ENCODE assay signal across 11 cellular contexts in genomic region chr17:14019186-14019956, GRCh38. TPM values are rescaled to one million over a fixed set of nuclear protein-coding genes. Genes with fewer than 3 reads are reported as not detected.
A peak's percentile ranks its signal among the peaks of the same experiment; 100 is the strongest.
DNase-seq lines count a peak whose midpoint lies in the region; ATAC-seq and TF ChIP-seq lines count a peak whose summit lies in the region.
"Had no signal": no experiment of that assay in that cellular context is flagged by ENCODE, and none has a peak within 500 bp of the region (broad histone marks: within the 10 kb centered on the region; RNA-seq: fewer than 3 reads in every experiment).

No MANE protein-coding gene starts in this region.

- H3K9me3 ChIP-seq in RWPE2 (ENCODE audit: severe bottlenecking) (no peaks in the 10 kb centered on the region), tibial nerve (no peaks in the 10 kb centered on the region), vagina (no peaks in the 10 kb centered on the region)

- peaks cover 9% of the 10 kb centered on the region for H3K27me3 Mint-ChIP-seq in activated naive CD4-positive, alpha-beta T cell treated with anti-CD3 and anti-CD28 coated beads, Interleukin-2, amount 10 ng/mL, durations not matched to agents 7 days and 5 days
- H3K27me3 Mint-ChIP-seq: B cell had no signal

- TF ChIP-seq EP300 in tibial nerve (IDR thresholded peaks at IDR 0.05) = no peak

- no peaks in the 10 kb centered on the region for H3K36me3 ChIP-seq in RWPE2 (ENCODE audit: low read depth)
- peaks cover 0 to 4% (median 0%) of the 10 kb centered on the region in 3 donors for H3K36me3 ChIP-seq in tibial nerve
- H3K36me3 ChIP-seq in vagina = no peaks in the 10 kb centered on the region

- DNase-seq in activated naive CD4-positive, alpha-beta T cell treated with anti-CD3 and anti-CD28 coated beads, Interleukin-2, amount 10 ng/mL, durations not matched to agents 7 days and 5 days = no peak
- DNase-seq in activated naive CD4-positive, alpha-beta T cell treated with Interleukin-2 at 50 U/mL for 16 hours = no peak
- DNase-seq in RWPE2 (ENCODE audit: low spot score) (no peak), epithelial cell of esophagus (ENCODE audit: low read depth) (peak; percentile 30), GM19238 (ENCODE audit: insufficient read length, low spot score) (no peak), tibial nerve (ENCODE audit: low spot score in 2 of 2) (no peak), vagina (ENCODE audit: extremely low spot score in 2 of 2) (no peak)
- DNase-seq in stimulated activated effector memory CD8-positive, alpha-beta T cell treated with anti-CD3 and anti-CD28 coated beads, Interleukin-12 subunit alpha, Interleukin-12 subunit beta, amount 100 ng/mL, for 72 hours (ENCODE audit: low spot score in 2 of 2) = no peak
- DNase-seq: NCI-H1436 treated with DMSO at 0.1 percent for 48 hours had no signal

- H3K9me3 Mint-ChIP-seq in activated naive CD4-positive, alpha-beta T cell treated with anti-CD3 and anti-CD28 coated beads, Interleukin-2, amount 10 ng/mL, durations not matched to agents 7 days and 5 days = no peaks in the 10 kb centered on the region
- no peaks in the 10 kb centered on the region for H3K9me3 Mint-ChIP-seq in stimulated activated effector memory CD8-positive, alpha-beta T cell treated with anti-CD3 and anti-CD28 coated beads, Interleukin-12 subunit alpha, Interleukin-12 subunit beta, amount 100 ng/mL, for 72 hours
- H3K9me3 Mint-ChIP-seq: nephron had no signal

- TF ChIP-seq CTCF in RWPE2 (IDR thresholded peaks at IDR 0.05; ENCODE audit: poor library complexity, severe bottlenecking) (no peak), epithelial cell of esophagus (IDR thresholded peaks at IDR 0.05; ENCODE audit: insufficient read depth, low read depth, low read length, missing control alignments) (no peak), tibial nerve (IDR thresholded peaks at IDR 0.05) (no peak), vagina (IDR thresholded peaks at IDR 0.05) (no peak)

- H3K27ac ChIP-seq in RWPE2 (ENCODE audit: poor library complexity, severe bottlenecking) = no peak overlapping the region
- no peak overlapping the region for H3K27ac ChIP-seq in tibial nerve
- no peak overlapping the region for H3K27ac ChIP-seq in vagina

- peak overlapping the region; percentile 52 for H3K27ac Mint-ChIP-seq in activated naive CD4-positive, alpha-beta T cell treated with anti-CD3 and anti-CD28 coated beads, Interleukin-2, amount 10 ng/mL, durations not matched to agents 7 days and 5 days
- peak overlapping the region; percentile 58 for H3K27ac Mint-ChIP-seq in stimulated activated effector memory CD8-positive, alpha-beta T cell treated with anti-CD3 and anti-CD28 coated beads, Interleukin-12 subunit alpha, Interleukin-12 subunit beta, amount 100 ng/mL, for 72 hours
- H3K27ac Mint-ChIP-seq: B cell, nephron had no signal

- H3K4me1 Mint-ChIP-seq in activated naive CD4-positive, alpha-beta T cell treated with anti-CD3 and anti-CD28 coated beads, Interleukin-2, amount 10 ng/mL, durations not matched to agents 7 days and 5 days = peaks cover 13% of the 10 kb centered on the region
- peaks cover 8% of the 10 kb centered on the region for H3K4me1 Mint-ChIP-seq in stimulated activated effector memory CD8-positive, alpha-beta T cell treated with anti-CD3 and anti-CD28 coated beads, Interleukin-12 subunit alpha, Interleukin-12 subunit beta, amount 100 ng/mL, for 72 hours
- H3K4me1 Mint-ChIP-seq: B cell had no signal

- peak; percentile 70 for ATAC-seq in RWPE2 (ENCODE audit: low read depth)
- peak; percentile 85 for ATAC-seq in stimulated activated effector memory CD8-positive, alpha-beta T cell treated with anti-CD3 and anti-CD28 coated beads, Interleukin-12 subunit alpha, Interleukin-12 subunit beta, amount 100 ng/mL, for 72 hours

- intact Hi-C loops in vagina (cut with DNase I) = no loop called here

- TF ChIP-seq POLR2A in tibial nerve (IDR thresholded peaks at IDR 0.05) (no peak), vagina (IDR thresholded peaks at IDR 0.05) (no peak)

- no peak overlapping the region for H3K4me3 Mint-ChIP-seq in activated naive CD4-positive, alpha-beta T cell treated with anti-CD3 and anti-CD28 coated beads, Interleukin-2, amount 10 ng/mL, durations not matched to agents 7 days and 5 days
- H3K4me3 Mint-ChIP-seq in stimulated activated effector memory CD8-positive, alpha-beta T cell treated with anti-CD3 and anti-CD28 coated beads, Interleukin-12 subunit alpha, Interleukin-12 subunit beta, amount 100 ng/mL, for 72 hours = no peak overlapping the region
- H3K4me3 Mint-ChIP-seq: B cell, nephron had no signal

- CTCF ChIA-PET in activated naive CD4-positive, alpha-beta T cell treated with anti-CD3 and anti-CD28 coated beads, Interleukin-2, amount 10 ng/mL, durations not matched to agents 7 days and 5 days (lab: Charles Lee) = no interaction called here

- H3K27me3 ChIP-seq in RWPE2 (ENCODE audit: insufficient read depth, poor library complexity, severe bottlenecking) (no peaks in the 10 kb centered on the region), tibial nerve (no peaks in the 10 kb centered on the region), vagina (no peaks in the 10 kb centered on the region)

- H3K4me3 ChIP-seq in RWPE2 (ENCODE audit: severe bottlenecking) = no peak overlapping the region
- H3K4me3 ChIP-seq in epithelial cell of esophagus (ENCODE audit: low read length) = no peak overlapping the region
- no peak overlapping the region for H3K4me3 ChIP-seq in tibial nerve
- no peak overlapping the region for H3K4me3 ChIP-seq in vagina

- H3K36me3 Mint-ChIP-seq in activated naive CD4-positive, alpha-beta T cell treated with anti-CD3 and anti-CD28 coated beads, Interleukin-2, amount 10 ng/mL, durations not matched to agents 7 days and 5 days = no peaks in the 10 kb centered on the region
- H3K36me3 Mint-ChIP-seq in stimulated activated effector memory CD8-positive, alpha-beta T cell treated with anti-CD3 and anti-CD28 coated beads, Interleukin-12 subunit alpha, Interleukin-12 subunit beta, amount 100 ng/mL, for 72 hours = no peaks in the 10 kb centered on the region

- 84 to 93% methylated on average over 9 of the region's 9 CpGs for WGBS in tibial nerve, 2 donors

- no peaks in the 10 kb centered on the region for H3K4me1 ChIP-seq in RWPE2 (ENCODE audit: insufficient read depth, poor library complexity, severe bottlenecking)
- no peaks in the 10 kb centered on the region for H3K4me1 ChIP-seq in tibial nerve
- H3K4me1 ChIP-seq in vagina = no peaks in the 10 kb centered on the region

RNA-seq across cellular contexts. Expression of gene COX10, which starts 49.9 kb away (rescaled TPM):
- 10 to 100 TPM; 12.6 to 22.8 (median 15.6) TPM for total RNA-seq in tibial nerve
- total RNA-seq in vagina = 27.5 TPM
